In genomic region chr2:205683991-205684390, GRCh38 we compare ENCODE assay signal across 9 cellular contexts. TPM values are rescaled to one million over a fixed set of nuclear protein-coding genes. Genes with fewer than 3 reads are reported as not detected.
DNase-seq lines count a peak whose midpoint lies in the region; ATAC-seq and TF ChIP-seq lines count a peak whose summit lies in the region.
"Had no signal": no experiment of that assay in that cellular context is flagged by ENCODE, and none has a peak within 500 bp of the region (broad histone marks: within the 10 kb centered on the region; RNA-seq: fewer than 3 reads in every experiment).

No MANE protein-coding gene starts in this region.

- dilution Hi-C loops in mammary epithelial cell (cut with HindIII; ENCODE audit: low sequenced_read_pairs) = no loop called here

- WGBS in mammary epithelial cell (ENCODE audit: low coverage, missing lambda C conversion rate) = 74% methylated on average over 7 of the region's 7 CpGs
- 44 to 74% methylated on average over 7 of the region's 7 CpGs for WGBS in lung, 2 donors

- peaks cover 67% of the 10 kb centered on the region for H3K79me2 ChIP-seq in mammary epithelial cell (ENCODE audit: insufficient read depth, low read length)

- peak overlapping the region; percentile 84 for H3K27ac ChIP-seq in mammary epithelial cell (ENCODE audit: insufficient read depth, low read depth, low read length)
- peak overlapping the region in 1 of 2 donors; percentile 89 for H3K27ac ChIP-seq in lung (ENCODE audit: low read depth in 1 of 2, low read length in 1 of 2)
- peak overlapping the region; percentile 76 to 85 for H3K27ac ChIP-seq in thoracic aorta
- H3K27ac ChIP-seq: C4-2B had no signal

- H3K9me3 ChIP-seq in mammary epithelial cell (replicated peaks; ENCODE audit: insufficient read depth, low read length) (no peaks in the 10 kb centered on the region), lung (ENCODE audit: control insufficient read depth in 2 of 2, insufficient read depth in 1 of 2, low read length in 1 of 2) (no peaks in the 10 kb centered on the region), thoracic aorta (no peaks in the 10 kb centered on the region)

- intact Hi-C loops in activated CD4-positive, alpha-beta T cell treated with anti-CD3 and anti-CD28 coated beads, Interleukin-2, amount 10 ng/mL, durations not matched to agents 24 days and 14 days (cut with micrococcal nuclease) = loop anchor here (2.0 to 10.0 kb wide), 9 partner anchors 23 to 1579 kb away; no protein-coding TSS in a partner anchor
- intact Hi-C loops in mammary epithelial cell (cut with micrococcal nuclease) = loop anchor here (2.0 to 10.0 kb wide), 6 partner anchors 65 to 1423 kb away; no protein-coding TSS in a partner anchor

- H3K27me3 ChIP-seq in mammary epithelial cell (ENCODE audit: insufficient read depth, low read length) (no peaks in the 10 kb centered on the region), lung (ENCODE audit: control insufficient read depth, insufficient read depth) (no peaks in the 10 kb centered on the region), thoracic aorta (replicated peaks; ENCODE audit: insufficient read depth) (no peaks in the 10 kb centered on the region)

- H3K4me1 ChIP-seq in mammary epithelial cell (ENCODE audit: insufficient read depth, low read length) (peaks cover 73% of the 10 kb centered on the region), lung (ENCODE audit: control insufficient read depth in 2 of 2, insufficient read depth in 2 of 2, low read length in 2 of 2) (peaks cover 4 to 7% of the 10 kb centered on the region in 2 donors), thoracic aorta (ENCODE audit: control insufficient read depth in 1 of 2, low read depth in 2 of 2) (peaks cover 6 to 31% of the 10 kb centered on the region in 2 donors)

- peak overlapping the region; percentile 71 for H3K27ac Mint-ChIP-seq in activated CD4-positive, alpha-beta T cell treated with anti-CD3 and anti-CD28 coated beads, Interleukin-2, amount 10 ng/mL, durations not matched to agents 24 days and 14 days

- DNase-seq in activated CD4-positive, alpha-beta T cell treated with anti-CD3 and anti-CD28 coated beads, Interleukin-2, amount 10 ng/mL, durations not matched to agents 24 days and 14 days = no peak
- DNase-seq in activated CD4-positive, alpha-beta T cell treated with anti-CD3 and anti-CD28 coated beads for 4 hours = no peak
- DNase-seq in mammary epithelial cell = no peak
- DNase-seq in lung (ENCODE audit: low spot score) = no peak
- no peak for DNase-seq in thoracic aorta (ENCODE audit: low spot score)
- DNase-seq in NCI-H2227 (lab: John Stamatoyannopoulos, UW; ENCODE audit: unreplicated experiment) = no peak

- H3K4me1 Mint-ChIP-seq in activated CD4-positive, alpha-beta T cell treated with anti-CD3 and anti-CD28 coated beads, Interleukin-2, amount 10 ng/mL, durations not matched to agents 24 days and 14 days = peaks cover 55% of the 10 kb centered on the region

- H2AFZ ChIP-seq in mammary epithelial cell (ENCODE audit: low read depth, low read length) = no peak overlapping the region

- no peaks in the 10 kb centered on the region for H4K20me1 ChIP-seq in mammary epithelial cell (ENCODE audit: insufficient read depth, low read length)

- peaks cover 68% of the 10 kb centered on the region for H3K27me3 Mint-ChIP-seq in activated CD4-positive, alpha-beta T cell treated with anti-CD3 and anti-CD28 coated beads, Interleukin-2, amount 10 ng/mL, durations not matched to agents 24 days and 14 days

- peak overlapping the region; percentile 93 for H3K9ac ChIP-seq in mammary epithelial cell (ENCODE audit: insufficient read depth, low read length)

- no peak for ATAC-seq in lung (ENCODE audit: insufficient read depth, low FRiP score)
- ATAC-seq in thoracic aorta (ENCODE audit: insufficient number of reproducible peaks, low FRiP score, low read depth) = no peak
- no peak for ATAC-seq in GM19023 (IDR thresholded peaks at IDR 0.05; ENCODE audit: unreplicated experiment)
- no peak for ATAC-seq in HG02884 (IDR thresholded peaks at IDR 0.05; ENCODE audit: unreplicated experiment)

- no peaks in the 10 kb centered on the region for H3K36me3 ChIP-seq in mammary epithelial cell (ENCODE audit: insufficient read depth, low read length)
- no peaks in the 10 kb centered on the region for H3K36me3 ChIP-seq in lung (ENCODE audit: control insufficient read depth in 2 of 2, insufficient read depth in 2 of 2, low read length in 2 of 2)
- no peaks in the 10 kb centered on the region for H3K36me3 ChIP-seq in thoracic aorta

- H3K4me3 ChIP-seq in mammary epithelial cell (replicated peaks in 1 of 3; ENCODE audit: insufficient read depth in 1 of 3, low read depth in 2 of 3, low read length in 3 of 3) (peak overlapping the region; percentile 62 to 85 (median 81)), lung (peak overlapping the region; percentile 87), thoracic aorta (peak overlapping the region; percentile 92)

- CTCF ChIA-PET in mammary epithelial cell (lab: Charles Lee; ENCODE audit: low non-redundant PET) = no interaction called here

- peak overlapping the region; percentile 86 for H3K4me3 Mint-ChIP-seq in activated CD4-positive, alpha-beta T cell treated with anti-CD3 and anti-CD28 coated beads, Interleukin-2, amount 10 ng/mL, durations not matched to agents 24 days and 14 days

- no peaks in the 10 kb centered on the region for H3K9me3 Mint-ChIP-seq in activated CD4-positive, alpha-beta T cell treated with anti-CD3 and anti-CD28 coated beads, Interleukin-2, amount 10 ng/mL, durations not matched to agents 24 days and 14 days

- H3K4me2 ChIP-seq in mammary epithelial cell (ENCODE audit: insufficient read depth, low read depth, low read length) = peak overlapping the region; percentile 98

- BruUV-seq in mammary epithelial cell (replicated peaks; lab: Mats Ljungman, UMichigan) = no TSS peak

- in situ Hi-C loops in mammary epithelial cell (cut with MboI; ENCODE audit: low sequenced_read_pairs in 2 of 2) = no loop called here

- no peak for TF ChIP-seq CTCF in mammary epithelial cell (conservative IDR thresholded peaks at IDR 0.05 in 1 of 2, IDR thresholded peaks at IDR 0.05 in 1 of 2; ENCODE audit: extremely low read depth in 1 of 2, insufficient read depth in 1 of 2, low read depth in 1 of 2, low read length in 2 of 2)
- no peak for TF ChIP-seq CTCF in lung (IDR thresholded peaks at IDR 0.05; ENCODE audit: control extremely low read depth, extremely low read depth)
- TF ChIP-seq CTCF in thoracic aorta (IDR thresholded peaks at IDR 0.05) = no peak

- peaks cover 24% of the 10 kb centered on the region for H3K36me3 Mint-ChIP-seq in activated CD4-positive, alpha-beta T cell treated with anti-CD3 and anti-CD28 coated beads, Interleukin-2, amount 10 ng/mL, durations not matched to agents 24 days and 14 days (ENCODE audit: low read depth)

RNA-seq across cellular contexts. Expression of gene NRP2, which starts 1.7 kb away (rescaled TPM):
- total RNA-seq in activated CD4-positive, alpha-beta T cell treated with anti-CD3 and anti-CD28 coated beads, Interleukin-2, amount 10 ng/mL, durations not matched to agents 24 days and 14 days = 61.0 and 64.4 TPM in 2 replicates
- total RNA-seq in mammary epithelial cell = 10 to 100 TPM; 32.3 to 58.8 TPM
- polyA plus RNA-seq in mammary epithelial cell = 47.4 TPM
- polyA minus RNA-seq in mammary epithelial cell = 109 TPM
- 100 to 1,000 TPM in 1 of 2 donors, 10 to 100 TPM in 1; 87.8 to 125 TPM for total RNA-seq in lung
- polyA plus RNA-seq in lung = 10 to 100 TPM; 20.4 to 38.5 TPM
- 10 to 100 TPM; 73.5 to 75.1 TPM for total RNA-seq in thoracic aorta
